ENCODE assay signal across 20 cellular contexts in genomic region chr7:115249080-115249479, GRCh38.
DNase-seq lines count a peak whose midpoint lies in the region; ATAC-seq and TF ChIP-seq lines count a peak whose summit lies in the region.
"Had no signal": no experiment of that assay in that cellular context is flagged by ENCODE, and none has a peak within 500 bp of the region (broad histone marks: within the 10 kb centered on the region; RNA-seq: fewer than 3 reads in every experiment).

No MANE protein-coding gene starts in this region.

- H3K27ac ChIP-seq in esophagus squamous epithelium = no peak overlapping the region
- no peak overlapping the region for H3K27ac ChIP-seq in heart right ventricle
- no peak overlapping the region for H3K27ac ChIP-seq in heart left ventricle
- H3K27ac ChIP-seq: BLaER1, HL-60, skin epidermis, transverse colon had no signal

- H3K36me3 ChIP-seq in esophagus squamous epithelium (no peaks in the 10 kb centered on the region), heart right ventricle (no peaks in the 10 kb centered on the region), heart left ventricle (no peaks in the 10 kb centered on the region)
- H3K36me3 ChIP-seq: BLaER1, transverse colon had no signal

- H3K27me3 Mint-ChIP-seq in T-helper 17 cell = no peaks in the 10 kb centered on the region
- H3K27me3 Mint-ChIP-seq: activated CD4-positive, alpha-beta T cell treated with anti-CD3 and anti-CD28 coated beads, Interleukin-2, amount 10 ng/mL, durations not matched to agents 24 days and 14 days; stimulated activated naive CD8-positive, alpha-beta T cell treated with anti-CD3 and anti-CD28 coated beads, Interleukin-15, Interleukin-2, amounts not matched to agents 100 ng/mL and 50 ng/mL, for 24 hours had no signal

- H3K27me3 ChIP-seq in esophagus squamous epithelium = no peaks in the 10 kb centered on the region
- H3K27me3 ChIP-seq in heart right ventricle = no peaks in the 10 kb centered on the region
- H3K27me3 ChIP-seq in heart left ventricle = no peaks in the 10 kb centered on the region
- H3K27me3 ChIP-seq: BLaER1, transverse colon had no signal

- DNase-seq in H4 (ENCODE audit: low spot score) = peak; percentile 13
- no peak for DNase-seq in T-helper 17 cell
- DNase-seq in fibroblast of peridontal ligament (ENCODE audit: extremely low read depth) = peak; percentile 25
- DNase-seq in NAMALWA (ENCODE audit: low spot score) = no peak
- DNase-seq in esophagus squamous epithelium (lab: John Stamatoyannopoulos, UW) = no peak
- no peak for DNase-seq in heart right ventricle
- DNase-seq in heart left ventricle = no peak
- DNase-seq: activated CD4-positive, alpha-beta T cell treated with anti-CD3 and anti-CD28 coated beads, Interleukin-2, amount 10 ng/mL, durations not matched to agents 24 days and 14 days; activated effector memory CD4-positive, alpha-beta T cell treated with Interleukin-2 at 50 U/mL for 16 hours; Calu3; left ventricle myocardium superior; MM.1S; NCI-H748 treated with DMSO at 0.1 percent for 48 hours; SHP77; T-cell; transverse colon had no signal

- peaks cover 2% of the 10 kb centered on the region for H3K36me3 Mint-ChIP-seq in T-helper 17 cell (ENCODE audit: low read depth)

- H3K4me3 ChIP-seq in esophagus squamous epithelium (no peak overlapping the region), heart right ventricle (no peak overlapping the region), heart left ventricle (no peak overlapping the region)
- H3K4me3 ChIP-seq: BLaER1, skin epidermis, transverse colon had no signal

- no peak overlapping the region for H3K4me3 Mint-ChIP-seq in T-helper 17 cell
- H3K4me3 Mint-ChIP-seq: activated CD4-positive, alpha-beta T cell treated with anti-CD3 and anti-CD28 coated beads, Interleukin-2, amount 10 ng/mL, durations not matched to agents 24 days and 14 days; stimulated activated naive CD8-positive, alpha-beta T cell treated with anti-CD3 and anti-CD28 coated beads, Interleukin-15, Interleukin-2, amounts not matched to agents 100 ng/mL and 50 ng/mL, for 24 hours; T-cell had no signal

- WGBS in esophagus squamous epithelium, 2 donors = 13 to 29% methylated on average over 1 of the region's 1 CpG
- 51 to 65% methylated on average over 1 of the region's 1 CpG for WGBS in heart right ventricle, 2 donors
- 43 to 67% (median 47%) methylated on average over 1 of the region's 1 CpG for WGBS in heart left ventricle, 4 donors

- ATAC-seq in T-helper 17 cell (no peak), heart right ventricle (no peak), heart left ventricle (no peak)
- ATAC-seq: left ventricle myocardium superior, T-cell had no signal

- H3K9me3 ChIP-seq in T-helper 17 cell (ENCODE audit: control insufficient read depth, low read length, poor library complexity, severe bottlenecking) (peaks cover 2% of the 10 kb centered on the region), esophagus squamous epithelium (no peaks in the 10 kb centered on the region), heart right ventricle (peaks cover 0 to 27% (median 0%) of the 10 kb centered on the region in 11 donors), heart left ventricle (peaks cover 0 to 18% (median 2%) of the 10 kb centered on the region in 12 donors)

- no peak for TF ChIP-seq CTCF in esophagus squamous epithelium (IDR thresholded peaks at IDR 0.05)
- no peak for TF ChIP-seq CTCF in heart right ventricle (IDR thresholded peaks at IDR 0.05)
- no peak for TF ChIP-seq CTCF in heart left ventricle (IDR thresholded peaks at IDR 0.05)

- no peak for TF ChIP-seq POLR2A in esophagus squamous epithelium (IDR thresholded peaks at IDR 0.05)
- no peak for TF ChIP-seq POLR2A in heart left ventricle (IDR thresholded peaks at IDR 0.05)

- peak overlapping the region; percentile 57 for H3K27ac Mint-ChIP-seq in T-helper 17 cell
- H3K27ac Mint-ChIP-seq: activated CD4-positive, alpha-beta T cell treated with anti-CD3 and anti-CD28 coated beads, Interleukin-2, amount 10 ng/mL, durations not matched to agents 24 days and 14 days; stimulated activated naive CD8-positive, alpha-beta T cell treated with anti-CD3 and anti-CD28 coated beads, Interleukin-15, Interleukin-2, amounts not matched to agents 100 ng/mL and 50 ng/mL, for 24 hours; T-cell had no signal

- H3K4me1 Mint-ChIP-seq in T-helper 17 cell = peaks cover 8% of the 10 kb centered on the region
- H3K4me1 Mint-ChIP-seq: activated CD4-positive, alpha-beta T cell treated with anti-CD3 and anti-CD28 coated beads, Interleukin-2, amount 10 ng/mL, durations not matched to agents 24 days and 14 days had no signal

- intact Hi-C loops in esophagus squamous epithelium (cut with DNase I) (no loop called here), heart right ventricle (cut with DNase I) (no loop called here), heart left ventricle (cut with DNase I) (no loop called here)

- H3K4me1 ChIP-seq in esophagus squamous epithelium = no peaks in the 10 kb centered on the region
- H3K4me1 ChIP-seq in heart right ventricle = no peaks in the 10 kb centered on the region
- no peaks in the 10 kb centered on the region for H3K4me1 ChIP-seq in heart left ventricle
- H3K4me1 ChIP-seq: BLaER1, transverse colon had no signal

Comparison
In these comparisons a context has a peak if more than half of its experiments do, and no peak if none do; other contexts are left out.
1. DNase-seq: peak in H4 (single experiment) and fibroblast of peridontal ligament (single experiment); none in T-helper 17 cell (0 of 3), NAMALWA (single experiment), esophagus squamous epithelium (single experiment), heart right ventricle (0 of 2) and heart left ventricle (0 of 5).